In genomic region chr10:116723428-116724281, GRCh38 we compare ENCODE assay signal across 11 cellular contexts. TPM values are rescaled to one million over a fixed set of nuclear protein-coding genes. Genes with fewer than 3 reads are reported as not detected.
DNase-seq lines count a peak whose midpoint lies in the region; ATAC-seq lines count a peak whose summit lies in the region.
"Had no signal": no experiment of that assay in that cellular context is flagged by ENCODE, and none has a peak within 500 bp of the region (broad histone marks: within the 10 kb centered on the region; RNA-seq: fewer than 3 reads in every experiment).

No MANE protein-coding gene starts in this region.

- peaks cover 24% of the 10 kb centered on the region for H3K4me1 ChIP-seq in CD8-positive, alpha-beta memory T cell (ENCODE audit: insufficient read depth, low read length)
- H3K4me1 ChIP-seq: breast epithelium had no signal

- peak; percentile 73 to 89 for ATAC-seq in activated T-cell treated with anti-CD3 and anti-CD28 coated beads, Interleukin-2, amount 50 U/mL, for 72 hours (replicated peaks in 1 of 2)
- ATAC-seq in HG02885 (IDR thresholded peaks at IDR 0.05; ENCODE audit: poor library complexity, unreplicated experiment) (no peak), HG02970 (IDR thresholded peaks at IDR 0.05; ENCODE audit: low FRiP score, unreplicated experiment) (no peak)
- ATAC-seq: left colon had no signal

- H3K27ac ChIP-seq in CD8-positive, alpha-beta memory T cell (ENCODE audit: low read depth, low read length), result no peak overlapping the region
- H3K27ac ChIP-seq: breast epithelium, heart right ventricle had no signal

- peaks cover 30 to 46% of the 10 kb centered on the region in 2 donors for H3K27me3 Mint-ChIP-seq in CD8-positive, alpha-beta memory T cell
- peaks cover 68% of the 10 kb centered on the region for H3K27me3 Mint-ChIP-seq in activated T-cell treated with anti-CD3 and anti-CD28 coated beads, Interleukin-2, amount 50 U/mL, for 72 hours (ENCODE audit: low read depth)
- H3K27me3 Mint-ChIP-seq in immature natural killer cell (ENCODE audit: low read depth in 3 of 3), result peaks cover 7 to 15% (median 10%) of the 10 kb centered on the region in 3 donors

- POLR2A ChIA-PET in CD8-positive, alpha-beta memory T cell (lab: Charles Lee), result no interaction called here

- H3K4me1 Mint-ChIP-seq in CD8-positive, alpha-beta memory T cell, result peaks cover 21 to 27% (median 26%) of the 10 kb centered on the region in 3 donors
- peaks cover 37% of the 10 kb centered on the region for H3K4me1 Mint-ChIP-seq in activated T-cell treated with anti-CD3 and anti-CD28 coated beads, Interleukin-2, amount 50 U/mL, for 72 hours (ENCODE audit: low read depth)
- H3K4me1 Mint-ChIP-seq in immature natural killer cell, result peaks cover 4% of the 10 kb centered on the region in 2 donors

- H3K9me3 ChIP-seq in CD8-positive, alpha-beta memory T cell (ENCODE audit: low read length), result no peaks in the 10 kb centered on the region
- H3K9me3 ChIP-seq: breast epithelium, heart right ventricle had no signal

- peak overlapping the region in 4 of 8 donors; percentile 41 to 57 (median 46) for H3K27ac Mint-ChIP-seq in CD8-positive, alpha-beta memory T cell
- H3K27ac Mint-ChIP-seq in activated T-cell treated with anti-CD3 and anti-CD28 coated beads, Interleukin-2, amount 50 U/mL, for 72 hours, result no peak overlapping the region
- H3K27ac Mint-ChIP-seq in immature natural killer cell, result no peak overlapping the region

- no peaks in the 10 kb centered on the region for H3K9me3 Mint-ChIP-seq in CD8-positive, alpha-beta memory T cell
- H3K9me3 Mint-ChIP-seq in activated T-cell treated with anti-CD3 and anti-CD28 coated beads, Interleukin-2, amount 50 U/mL, for 72 hours, result no peaks in the 10 kb centered on the region
- peaks cover 0 to 2% (median 0%) of the 10 kb centered on the region in 6 donors for H3K9me3 Mint-ChIP-seq in immature natural killer cell

- peaks cover 30% of the 10 kb centered on the region for H3K27me3 ChIP-seq in CD8-positive, alpha-beta memory T cell (ENCODE audit: insufficient read depth, low read length, poor library complexity, severe bottlenecking)
- H3K27me3 ChIP-seq: breast epithelium had no signal

- DNase-seq in CD8-positive, alpha-beta memory T cell, result peak in 4 of 5 donors; percentile 30 to 83 (median 60)
- peak; percentile 83 for DNase-seq in SW480 (ENCODE audit: low spot score)
- DNase-seq in activated T-cell treated with anti-CD3 and anti-CD28 coated beads, Interleukin-2, amount 50 U/mL, for 72 hours, result peak in 1 of 2 donors; percentile 36
- DNase-seq in immature natural killer cell, result peak; percentile 24 to 35 (median 28)
- DNase-seq in NCI-H69 (lab: John Stamatoyannopoulos, UW), result no peak
- DNase-seq: heart right ventricle, left colon, NCI-H2107 had no signal

- H3K36me3 ChIP-seq in CD8-positive, alpha-beta memory T cell (ENCODE audit: insufficient read depth, low read length), result no peaks in the 10 kb centered on the region
- H3K36me3 ChIP-seq: breast epithelium, heart right ventricle had no signal

- peak overlapping the region in 4 of 7 donors; percentile 6 to 58 (median 38) for H3K4me3 Mint-ChIP-seq in CD8-positive, alpha-beta memory T cell
- H3K4me3 Mint-ChIP-seq in activated T-cell treated with anti-CD3 and anti-CD28 coated beads, Interleukin-2, amount 50 U/mL, for 72 hours, result peak overlapping the region in 1 of 2 donors; percentile 18
- no peak overlapping the region for H3K4me3 Mint-ChIP-seq in immature natural killer cell

- no peak overlapping the region for H3K4me3 ChIP-seq in CD8-positive, alpha-beta memory T cell (ENCODE audit: low read length)
- H3K4me3 ChIP-seq: breast epithelium, heart right ventricle had no signal

- CTCF ChIA-PET in CD8-positive, alpha-beta memory T cell (lab: Charles Lee), result no interaction called here

- H3K36me3 Mint-ChIP-seq in CD8-positive, alpha-beta memory T cell, result no peaks in the 10 kb centered on the region
- H3K36me3 Mint-ChIP-seq in activated T-cell treated with anti-CD3 and anti-CD28 coated beads, Interleukin-2, amount 50 U/mL, for 72 hours (ENCODE audit: insufficient read depth in 2 of 2), result no peaks in the 10 kb centered on the region
- H3K36me3 Mint-ChIP-seq in immature natural killer cell, result no peaks in the 10 kb centered on the region

RNA-seq across cellular contexts. Expression of gene HSPA12A, which starts 18.7 kb away (rescaled TPM):
- under 1 TPM; 0.04 to 0.07 TPM for total RNA-seq in CD8-positive, alpha-beta memory T cell
- not detected for polyA plus RNA-seq in CD8-positive, alpha-beta memory T cell
- under 1 TPM; 0.72 to 0.74 TPM for total RNA-seq in activated T-cell treated with anti-CD3 and anti-CD28 coated beads, Interleukin-2, amount 50 U/mL, for 72 hours
- under 1 TPM in 1 of 3 donors, not detected in 2; 0.04 TPM for polyA plus RNA-seq in immature natural killer cell

Comparison
In these comparisons a context has a peak if more than half of its experiments do, and no peak if none do; other contexts are left out.
1. H3K4me3 Mint-ChIP-seq: peak in CD8-positive, alpha-beta memory T cell (4 of 7); none in immature natural killer cell (0 of 5).
2. ATAC-seq: peak in activated T-cell treated with anti-CD3 and anti-CD28 coated beads, Interleukin-2, amount 50 U/mL, for 72 hours (2 of 2); none in HG02885 (single experiment) and HG02970 (single experiment).